13 cellular contexts compared by ENCODE assay signal in the genomic region with DNA sequence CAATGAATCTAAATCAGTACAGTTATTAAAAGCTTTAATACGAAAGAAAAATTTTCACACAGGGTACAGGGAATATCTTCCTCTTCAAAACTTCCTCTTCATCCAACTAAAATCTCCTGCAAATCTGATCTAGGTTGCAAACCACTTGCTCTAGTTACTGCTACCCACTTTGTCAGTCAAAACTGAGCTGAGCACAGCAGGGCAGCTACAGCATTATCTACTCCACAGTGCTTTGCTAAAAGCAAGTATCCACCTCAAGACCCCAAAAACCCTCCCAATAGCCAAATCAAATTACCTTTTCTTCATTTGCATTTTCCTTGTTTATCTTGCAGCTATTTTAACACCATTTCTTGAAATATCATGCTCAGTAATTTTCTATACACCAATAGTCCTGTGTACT.
"Had no signal": no experiment of that assay in that cellular context is flagged by ENCODE, and none has a peak within 500 bp of the region (broad histone marks: within the 10 kb centered on the region; RNA-seq: fewer than 3 reads in every experiment).

No MANE protein-coding gene starts in this region.

- H3K27me3 ChIP-seq: cardiac muscle cell, transverse colon, vagina had no signal

- H3K27me3 Mint-ChIP-seq: activated CD8-positive, alpha-beta T cell treated with anti-CD3 and anti-CD28 coated beads for 36 hours; activated naive CD4-positive, alpha-beta T cell treated with anti-CD3 and anti-CD28 coated beads, Interleukin-2, amount 50 U/mL, for 24 hours; naive thymus-derived CD8-positive, alpha-beta T cell had no signal

- H3K9me3 Mint-ChIP-seq: activated T-cell treated with anti-CD3 and anti-CD28 coated beads, Interleukin-2, amount 50 U/mL, for 4 hours had no signal

- H3K36me3 ChIP-seq: cardiac muscle cell, transverse colon, vagina had no signal

- H3K4me3 ChIP-seq: cardiac muscle cell, transverse colon, vagina had no signal

- ATAC-seq: activated CD8-positive, alpha-beta T cell treated with anti-CD3 and anti-CD28 coated beads for 36 hours; activated T-cell treated with anti-CD3 and anti-CD28 coated beads, Interleukin-2, amount 50 U/mL, for 4 hours; esophagus mucosa; left lobe of liver; naive thymus-derived CD8-positive, alpha-beta T cell; stimulated activated effector memory CD8-positive, alpha-beta T cell treated with anti-CD3 and anti-CD28 coated beads, Interleukin-12 subunit alpha, Interleukin-12 subunit beta, amount 100 ng/mL, for 72 hours had no signal

- H3K9me3 ChIP-seq: transverse colon, vagina had no signal

- H3K4me3 Mint-ChIP-seq: activated CD8-positive, alpha-beta T cell treated with anti-CD3 and anti-CD28 coated beads for 36 hours; activated naive CD4-positive, alpha-beta T cell treated with anti-CD3 and anti-CD28 coated beads, Interleukin-2, amount 50 U/mL, for 24 hours; activated T-cell treated with anti-CD3 and anti-CD28 coated beads, Interleukin-2, amount 50 U/mL, for 4 hours; stimulated activated effector memory CD8-positive, alpha-beta T cell treated with anti-CD3 and anti-CD28 coated beads, Interleukin-12 subunit alpha, Interleukin-12 subunit beta, amount 100 ng/mL, for 72 hours had no signal

- DNase-seq: activated CD8-positive, alpha-beta T cell treated with anti-CD3 and anti-CD28 coated beads for 36 hours; activated effector memory CD4-positive, alpha-beta T cell treated with Interleukin-2 at 50 U/mL for 16 hours; activated T-cell treated with anti-CD3 and anti-CD28 coated beads, Interleukin-2, amount 50 U/mL, for 4 hours; naive thymus-derived CD8-positive, alpha-beta T cell; retina; T1000; transverse colon had no signal

- H3K27ac ChIP-seq: cardiac muscle cell, transverse colon, vagina had no signal

- H3K27ac Mint-ChIP-seq: activated CD8-positive, alpha-beta T cell treated with anti-CD3 and anti-CD28 coated beads for 36 hours; activated naive CD4-positive, alpha-beta T cell treated with anti-CD3 and anti-CD28 coated beads, Interleukin-2, amount 50 U/mL, for 24 hours; stimulated activated effector memory CD8-positive, alpha-beta T cell treated with anti-CD3 and anti-CD28 coated beads, Interleukin-12 subunit alpha, Interleukin-12 subunit beta, amount 100 ng/mL, for 72 hours had no signal
